In the genomic region with DNA sequence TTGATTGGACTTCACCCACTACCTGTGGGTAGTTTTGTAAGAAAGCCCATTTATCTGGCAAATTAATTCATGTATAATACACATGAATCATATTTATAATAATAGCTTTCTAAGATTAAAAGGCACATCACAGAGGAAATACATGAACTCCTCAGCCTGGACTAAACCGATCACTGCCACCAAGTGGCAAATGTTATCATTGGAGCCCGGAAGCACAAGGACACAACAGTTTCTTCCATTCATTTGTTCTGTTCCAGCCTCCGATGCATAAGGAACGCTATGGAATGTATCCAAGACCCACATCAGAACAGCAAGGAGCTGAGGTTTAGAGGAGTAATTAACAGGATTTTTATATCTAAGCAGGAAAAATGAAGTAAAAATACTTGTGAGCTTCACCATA, we compare ENCODE assay signal across 8 cellular contexts.
DNase-seq lines count a peak whose midpoint lies in the region; ATAC-seq and TF ChIP-seq lines count a peak whose summit lies in the region.

No MANE protein-coding gene starts in this region.

- peak; percentile 69 for ATAC-seq in GM21381 (IDR thresholded peaks at IDR 0.05; ENCODE audit: unreplicated experiment)

- peak; percentile 23 to 29 for DNase-seq in NCI-H2081 (lab: John Stamatoyannopoulos, UW)
- no peak for DNase-seq in NCI-H2081 treated with DMSO at 0.1 percent for 48 hours (lab: John Stamatoyannopoulos, UW)
- DNase-seq in HuH-7 (ENCODE audit: low spot score) = peak; percentile 34
- peak; percentile 39 for DNase-seq in astrocyte of the cerebellum (ENCODE audit: low read depth)
- peak; percentile 57 for DNase-seq in left kidney (ENCODE audit: low read depth, low spot score)
- DNase-seq in GM19240 (ENCODE audit: insufficient read length, low spot score) = no peak
- DNase-seq in retina = no peak

- H3K4me3 ChIP-seq in astrocyte of the cerebellum (ENCODE audit: low read depth, low read length) = no peak overlapping the region

- peak; percentile 56 for TF ChIP-seq CTCF in astrocyte of the cerebellum (IDR thresholded peaks at IDR 0.05; ENCODE audit: low read depth, low read length, missing control alignments)

- in situ Hi-C loops in astrocyte of the cerebellum (cut with HindIII; ENCODE audit: low sequenced_read_pairs) = no loop called here

Comparison
In these comparisons a context has a peak if more than half of its experiments do, and no peak if none do; other contexts are left out.
1. DNase-seq: peak in NCI-H2081 (2 of 2), HuH-7 (single experiment), astrocyte of the cerebellum (single experiment) and left kidney (single experiment); none in NCI-H2081 treated with DMSO at 0.1 percent for 48 hours (single experiment), GM19240 (single experiment) and retina (single experiment).